19 cellular contexts compared by ENCODE assay signal in genomic region chr12:85425926-85426325, GRCh38.
A peak's percentile ranks its signal among the peaks of the same experiment; 100 is the strongest.
DNase-seq lines count a peak whose midpoint lies in the region; FAIRE-seq and TF ChIP-seq lines count a peak whose summit lies in the region.
"Had no signal": no experiment of that assay in that cellular context is flagged by ENCODE, and none has a peak within 500 bp of the region (broad histone marks: within the 10 kb centered on the region; RNA-seq: fewer than 3 reads in every experiment).

No MANE protein-coding gene starts in this region.

- H3K4ac ChIP-seq in H1 (replicated peaks; ENCODE audit: insufficient read length, low read depth, low read length), result no peak overlapping the region
- H3K4ac ChIP-seq in mesendoderm (ENCODE audit: low read depth, low read length), result no peak overlapping the region

- H3K18ac ChIP-seq in H1 (ENCODE audit: extremely low read depth, low read length) (no peak overlapping the region), mesendoderm (ENCODE audit: low read length) (peak overlapping the region; percentile 0)

- no peaks in the 10 kb centered on the region for H3K79me2 ChIP-seq in Loucy (ENCODE audit: insufficient read depth, low read length)
- no peaks in the 10 kb centered on the region for H3K79me2 ChIP-seq in H1 (ENCODE audit: control insufficient read depth in 1 of 2, insufficient read depth in 2 of 2, low read length in 2 of 2)
- H3K79me2 ChIP-seq in mesendoderm (ENCODE audit: control insufficient read depth, insufficient read depth, low read length), result no peaks in the 10 kb centered on the region

- no peak overlapping the region for H4K91ac ChIP-seq in H1 (replicated peaks; ENCODE audit: insufficient read length, low read length)

- H2BK120ac ChIP-seq in H1 (replicated peaks; ENCODE audit: low read depth, low read length) (no peak overlapping the region), mesendoderm (ENCODE audit: low read depth, low read length) (no peak overlapping the region)

- H3K27ac ChIP-seq in H1 (ENCODE audit: low read depth, low read length) (no peak overlapping the region), mesendoderm (ENCODE audit: low read depth, low read length) (no peak overlapping the region), adrenal gland (no peak overlapping the region)
- H3K27ac ChIP-seq: 22Rv1, A549, C4-2B had no signal

- TF ChIP-seq POLR2A in H1 (IDR thresholded peaks at IDR 0.05; ENCODE audit: control extremely low read depth in 1 of 2, low read depth in 2 of 2, low read length in 2 of 2) (no peak), adrenal gland (IDR thresholded peaks at IDR 0.05) (no peak)

- POLR2A ChIA-PET in Caco-2 (lab: Charles Lee) (no interaction called here), H1 (lab: Charles Lee; ENCODE audit: partially characterized antibody) (no interaction called here)

- H3K56ac ChIP-seq in H1 (replicated peaks; ENCODE audit: insufficient read length, low read depth, low read length), result no peak overlapping the region
- H3K56ac ChIP-seq in mesendoderm (ENCODE audit: low read length), result peak overlapping the region; percentile 18

- H2AK5ac ChIP-seq in H1 (ENCODE audit: low read depth, low read length) (no peak overlapping the region), mesendoderm (ENCODE audit: low read length) (no peak overlapping the region)

- H3K4me3 ChIP-seq in Caco-2 (ENCODE audit: low read depth, low read length) (no peak overlapping the region), Loucy (ENCODE audit: low read length, poor library complexity, severe bottlenecking) (no peak overlapping the region), H1 (ENCODE audit: extremely low read depth in 1 of 4, insufficient read depth in 2 of 4, low read depth in 3 of 4, low read length in 4 of 4) (no peak overlapping the region), mesendoderm (ENCODE audit: low read length) (no peak overlapping the region), adrenal gland (no peak overlapping the region)
- H3K4me3 ChIP-seq: A549 had no signal

- no peak overlapping the region for H2BK20ac ChIP-seq in H1 (ENCODE audit: low read length)

- H3K9me3 ChIP-seq in Caco-2, result no peaks in the 10 kb centered on the region
- H3K9me3 ChIP-seq in Loucy (ENCODE audit: insufficient read depth, low read depth, low read length), result no peaks in the 10 kb centered on the region
- no peaks in the 10 kb centered on the region for H3K9me3 ChIP-seq in H1 (ENCODE audit: insufficient read depth in 2 of 2, low read depth in 1 of 2, low read length in 1 of 2)
- H3K9me3 ChIP-seq in adrenal gland (replicated peaks in 1 of 3), result no peaks in the 10 kb centered on the region
- H3K9me3 ChIP-seq: A549 had no signal

- FAIRE-seq in H1 (lab: Jason Lieb, UNC), result no peak
- FAIRE-seq: A549, HTR-8/SVneo had no signal

- H4K8ac ChIP-seq in H1 (ENCODE audit: extremely low read depth, insufficient read depth, low read length), result no peak overlapping the region
- no peak overlapping the region for H4K8ac ChIP-seq in mesendoderm (ENCODE audit: low read depth, low read length)

- no peak for TF ChIP-seq EP300 in H1 (IDR thresholded peaks at IDR 0.05; ENCODE audit: borderline replicate concordance in 1 of 2, low read depth in 2 of 2, low read length in 2 of 2)

- H3K27ac Mint-ChIP-seq in Caco-2 (ENCODE audit: unreplicated experiment), result no peak overlapping the region
- H3K27ac Mint-ChIP-seq: CD4-positive, alpha-beta T cell; H9 had no signal

- no peak overlapping the region for H3K14ac ChIP-seq in H1 (ENCODE audit: insufficient read length)

- H3K79me1 ChIP-seq in H1 (ENCODE audit: low read depth, low read length) (no peaks in the 10 kb centered on the region), mesendoderm (ENCODE audit: low read length) (no peaks in the 10 kb centered on the region)

- no peaks in the 10 kb centered on the region for H3K36me3 ChIP-seq in Caco-2 (ENCODE audit: control insufficient read depth, insufficient read depth, low read length)
- no peaks in the 10 kb centered on the region for H3K36me3 ChIP-seq in Loucy (ENCODE audit: insufficient read depth, low read length)
- no peaks in the 10 kb centered on the region for H3K36me3 ChIP-seq in H1 (ENCODE audit: control insufficient read depth in 2 of 4, insufficient read depth in 4 of 4, low read length in 3 of 4)
- no peaks in the 10 kb centered on the region for H3K36me3 ChIP-seq in mesendoderm (ENCODE audit: control insufficient read depth, insufficient read depth, low read length)
- H3K36me3 ChIP-seq in adrenal gland (replicated peaks in 1 of 2), result no peaks in the 10 kb centered on the region

- H3K4me2 ChIP-seq in Loucy (ENCODE audit: low read depth, low read length, poor library complexity, severe bottlenecking) (no peak overlapping the region), H1 (ENCODE audit: insufficient read depth in 1 of 2, low read depth in 2 of 2, low read length in 2 of 2) (no peak overlapping the region), mesendoderm (ENCODE audit: low read length) (no peak overlapping the region)

- H3K23ac ChIP-seq in H1 (ENCODE audit: insufficient read length), result no peak overlapping the region
- no peak overlapping the region for H3K23ac ChIP-seq in mesendoderm (ENCODE audit: low read length)

- 90% methylated on average over 4 of the region's 4 CpGs; no CpG with 5 or more reads in 1 of the 2 experiments for WGBS in H1 (ENCODE audit: extremely low coverage in 1 of 2, insufficient coverage in 1 of 2, insufficient read length in 1 of 2, insufficient replicate concordance in 2 of 2, low coverage in 1 of 2, low lambda C conversion rate in 2 of 2, missing lambda C conversion rate in 1 of 2), 2 experiments
- no CpG with 5 or more reads among the region's 4 CpGs for WGBS in mesendoderm (ENCODE audit: extremely low coverage, insufficient coverage, low lambda C conversion rate)
- 50 to 60% (median 51%) methylated on average over 4 of the region's 4 CpGs for WGBS in adrenal gland, 4 donors

- no peak for TF ChIP-seq RAD21 in H1 (IDR thresholded peaks at IDR 0.05 in 1 of 2, conservative IDR thresholded peaks at IDR 0.05 in 1 of 2; ENCODE audit: low read depth in 2 of 2, low read length in 2 of 2)

- H2BK5ac ChIP-seq in H1 (ENCODE audit: low read depth, low read length) (no peak overlapping the region), mesendoderm (ENCODE audit: low read length) (no peak overlapping the region)

- CTCF ChIA-PET in Caco-2 (lab: Charles Lee) (interaction anchor here (0.6 to 2.8 kb wide), 9 partner anchors 11 to 441 kb away, joined by 3 to 38 read pairs (median 6); no protein-coding TSS in a partner anchor), H1 (lab: Charles Lee; ENCODE audit: partially characterized antibody) (interaction anchor here (0.5 to 3.5 kb wide), 20 partner anchors 9 to 646 kb away, joined by 3 to 18 read pairs (median 4); no protein-coding TSS in a partner anchor)

- H4K5ac ChIP-seq in H1 (ENCODE audit: insufficient read length, low read depth, low read length) (no peak overlapping the region), mesendoderm (ENCODE audit: low read length) (peak overlapping the region; percentile 21)

- no peak overlapping the region for H2BK15ac ChIP-seq in H1 (ENCODE audit: low read length)
- no peak overlapping the region for H2BK15ac ChIP-seq in mesendoderm (replicated peaks; ENCODE audit: low read depth)

- intact Hi-C loops in Caco-2 (cut with micrococcal nuclease; ENCODE audit: unreplicated experiment) (loop anchor here (1.0 kb wide), 3 partner anchors 14 to 43 kb away; no protein-coding TSS in a partner anchor), adrenal gland (cut with DNase I) (no loop called here), posterior cingulate gyrus (cut with DNase I) (no loop called here)

- BruUV-seq in Caco-2 (replicated peaks; lab: Mats Ljungman, UMichigan), result no TSS peak

- H3K4me1 Mint-ChIP-seq in Caco-2 (ENCODE audit: low read depth, unreplicated experiment), result peaks cover 17% of the 10 kb centered on the region
- H3K4me1 Mint-ChIP-seq: H9 had no signal

- no peaks in the 10 kb centered on the region for H3K9me2 ChIP-seq in Loucy (replicated peaks; ENCODE audit: low read depth, low read length)

- H4K20me1 ChIP-seq in Loucy (ENCODE audit: insufficient read depth, low read length, poor library complexity, severe bottlenecking), result no peaks in the 10 kb centered on the region
- H4K20me1 ChIP-seq in H1 (replicated peaks in 1 of 2; ENCODE audit: control insufficient read depth in 1 of 2, insufficient read depth in 2 of 2, low read length in 2 of 2), result no peaks in the 10 kb centered on the region

- DNase-seq in Caco-2 (no peak), H1 (ENCODE audit: low read depth in 1 of 2, low spot score in 2 of 2) (no peak), mesendoderm (no peak), NCI-H82 (lab: John Stamatoyannopoulos, UW) (no peak), adrenal gland (no peak), posterior cingulate gyrus (no peak)
- DNase-seq: AML-193; CD4-positive, alpha-beta T cell; DMS153; DMS79; GDM1; GOT3; H9; IMR-90 had no signal

- H3K36me3 Mint-ChIP-seq in Caco-2 (ENCODE audit: insufficient read depth, unreplicated experiment), result no peaks in the 10 kb centered on the region

- H2AFZ ChIP-seq in Loucy (ENCODE audit: low read length) (peak overlapping the region; percentile 53; the same call in 1 of the 2 replicates), H1 (ENCODE audit: low read length) (0 out of 2 replicates have a peak overlapping the region, but pooled peaks have one; percentile 84)

- peak overlapping the region; percentile 13 for H3K4me3 Mint-ChIP-seq in Caco-2 (ENCODE audit: unreplicated experiment)
- H3K4me3 Mint-ChIP-seq: CD4-positive, alpha-beta T cell; H9 had no signal

- peaks cover 31% of the 10 kb centered on the region for H3K4me1 ChIP-seq in Caco-2
- H3K4me1 ChIP-seq in Loucy (ENCODE audit: insufficient read depth, low read length, poor library complexity, severe bottlenecking), result no peaks in the 10 kb centered on the region
- H3K4me1 ChIP-seq in H1 (replicated peaks in 1 of 4; ENCODE audit: control insufficient read depth in 3 of 4, insufficient read depth in 4 of 4, low read length in 3 of 4), result no peaks in the 10 kb centered on the region
- no peaks in the 10 kb centered on the region for H3K4me1 ChIP-seq in mesendoderm (ENCODE audit: control insufficient read depth, low read depth, low read length)
- H3K4me1 ChIP-seq in adrenal gland (replicated peaks in 1 of 2), result no peaks in the 10 kb centered on the region
- H3K4me1 ChIP-seq: A549 had no signal

- H3K27me3 ChIP-seq in Caco-2 (replicated peaks; ENCODE audit: control insufficient read depth, insufficient read depth, low read length) (no peaks in the 10 kb centered on the region), Loucy (ENCODE audit: insufficient read depth, low read length, poor library complexity, severe bottlenecking) (no peaks in the 10 kb centered on the region), H1 (replicated peaks in 1 of 4; ENCODE audit: control insufficient read depth in 3 of 4, extremely low read depth in 1 of 4, insufficient read depth in 3 of 4, low read length in 3 of 4) (no peaks in the 10 kb centered on the region), mesendoderm (ENCODE audit: insufficient read depth, low read length, poor library complexity) (no peaks in the 10 kb centered on the region), adrenal gland (no peaks in the 10 kb centered on the region)

- H2BK12ac ChIP-seq in H1 (ENCODE audit: low read depth, low read length), result no peak overlapping the region

- H3K23me2 ChIP-seq in H1 (ENCODE audit: low read depth, low read length), result no peaks in the 10 kb centered on the region

- no peaks in the 10 kb centered on the region for H3F3A ChIP-seq in Loucy (ENCODE audit: low read depth)

- TF ChIP-seq CTCF in Caco-2 (IDR thresholded peaks at IDR 0.05; ENCODE audit: insufficient read depth in 1 of 2, low read depth in 1 of 2, low read length in 1 of 2, severe bottlenecking in 1 of 2, unreplicated experiment in 1 of 2), result no peak
- TF ChIP-seq CTCF in Loucy (conservative IDR thresholded peaks at IDR 0.05; ENCODE audit: low read length), result no peak
- TF ChIP-seq CTCF in H1 (IDR thresholded peaks at IDR 0.05; ENCODE audit: control extremely low read depth in 1 of 3, insufficient read depth in 1 of 3, low read depth in 1 of 3, low read length in 3 of 3), result no peak
- TF ChIP-seq CTCF in adrenal gland (IDR thresholded peaks at IDR 0.05), result no peak

- no peaks in the 10 kb centered on the region for H3K9me3 Mint-ChIP-seq in Caco-2 (ENCODE audit: unreplicated experiment)
- H3K9me3 Mint-ChIP-seq: CD4-positive, alpha-beta T cell; H9 had no signal

- H3K27me3 Mint-ChIP-seq in Caco-2 (ENCODE audit: insufficient read depth, unreplicated experiment), result no peaks in the 10 kb centered on the region
- H3K27me3 Mint-ChIP-seq: CD4-positive, alpha-beta T cell had no signal

- H3K9ac ChIP-seq in Loucy (ENCODE audit: low read depth, low read length, poor library complexity, severe bottlenecking) (no peak overlapping the region), H1 (replicated peaks in 1 of 4; ENCODE audit: extremely low read depth in 1 of 4, low read depth in 3 of 4, low read length in 3 of 4) (no peak overlapping the region), mesendoderm (ENCODE audit: low read length) (no peak overlapping the region)
